Comparison of ENCODE assay signal across 28 cellular contexts in the genomic region with DNA sequence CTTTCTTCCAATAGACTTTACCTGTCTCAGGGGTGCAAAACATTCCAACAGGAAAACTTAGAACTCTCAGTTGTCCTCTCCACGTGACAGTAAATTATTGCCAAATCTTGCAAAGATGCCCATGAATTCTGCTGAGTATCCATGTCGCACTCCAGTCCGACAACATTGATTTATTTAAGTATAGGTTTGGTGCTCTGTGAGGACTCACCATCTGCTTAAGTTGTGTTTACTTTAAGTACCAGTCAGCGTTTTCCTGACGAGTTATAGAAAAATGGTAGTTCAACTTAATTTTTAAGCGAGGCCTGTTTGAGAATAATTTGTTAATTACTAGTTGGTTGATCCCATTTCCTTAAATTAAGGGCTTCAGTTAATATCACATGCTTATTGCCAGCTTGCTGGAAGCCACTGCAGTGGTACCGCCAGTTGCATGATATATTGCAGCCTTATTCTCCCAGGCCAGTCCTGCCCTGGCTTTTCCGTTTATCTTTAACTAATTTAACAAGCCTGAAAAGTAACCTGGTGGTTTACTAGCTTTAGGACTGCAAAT. TPM values are rescaled to one million over a fixed set of nuclear protein-coding genes. Genes with fewer than 3 reads are reported as not detected.
"Had no signal": no experiment of that assay in that cellular context is flagged by ENCODE, and none has a peak within 500 bp of the region (broad histone marks: within the 10 kb centered on the region; RNA-seq: fewer than 3 reads in every experiment).

No MANE protein-coding gene starts in this region.

- H3K27ac Mint-ChIP-seq: activated CD4-positive, alpha-beta memory T cell treated with anti-CD3 and anti-CD28 coated beads for 36 hours; activated CD4-positive, alpha-beta T cell treated with anti-CD3 and anti-CD28 coated beads, Interleukin-2, amount 10 ng/mL, durations not matched to agents 24 days and 14 days; activated naive CD4-positive, alpha-beta T cell treated with anti-CD3 and anti-CD28 coated beads for 36 hours; activated naive CD8-positive, alpha-beta T cell treated with anti-CD3 and anti-CD28 coated beads for 36 hours; activated T-helper 1 cell treated with anti-CD3 and anti-CD28 coated beads, Interleukin-12 subunit alpha, Interleukin-12 subunit beta, Interleukin-2, Interleukin-4 antibody, amounts not matched to agents 30 ng/mL and 10 ng/mL and 1 ng/mL, durations not matched to agents 14 hours and 24 hours and 36 hours; natural killer cell had no signal

- H3K27me3 ChIP-seq: body of pancreas, left lung, right atrium auricular region, tibial nerve had no signal

- H3K36me3 ChIP-seq: adrenal gland, left lung, lower lobe of right lung, right atrium auricular region, tibial nerve had no signal

- H3K4me3 Mint-ChIP-seq: activated CD4-positive, alpha-beta memory T cell treated with anti-CD3 and anti-CD28 coated beads for 36 hours; activated CD4-positive, alpha-beta T cell treated with anti-CD3 and anti-CD28 coated beads, Interleukin-2, amount 10 ng/mL, durations not matched to agents 24 days and 14 days; activated naive CD4-positive, alpha-beta T cell treated with anti-CD3 and anti-CD28 coated beads for 36 hours; activated naive CD8-positive, alpha-beta T cell treated with anti-CD3 and anti-CD28 coated beads for 36 hours; activated T-helper 1 cell treated with anti-CD3 and anti-CD28 coated beads, Interleukin-12 subunit alpha, Interleukin-12 subunit beta, Interleukin-2, Interleukin-4 antibody, amounts not matched to agents 30 ng/mL and 10 ng/mL and 1 ng/mL, durations not matched to agents 14 hours and 24 hours and 36 hours; natural killer cell had no signal

- H3K4me1 ChIP-seq: adrenal gland, body of pancreas, left lung, lower lobe of right lung, right atrium auricular region, tibial nerve had no signal

- H3K4me3 ChIP-seq: adrenal gland, body of pancreas, left lung, lower lobe of right lung, right atrium auricular region, tibial nerve had no signal

- H3K9me3 Mint-ChIP-seq: activated CD4-positive, alpha-beta T cell treated with anti-CD3 and anti-CD28 coated beads, Interleukin-2, amount 10 ng/mL, durations not matched to agents 24 days and 14 days; activated T-helper 1 cell treated with anti-CD3 and anti-CD28 coated beads, Interleukin-12 subunit alpha, Interleukin-12 subunit beta, Interleukin-2, Interleukin-4 antibody, amounts not matched to agents 30 ng/mL and 10 ng/mL and 1 ng/mL, durations not matched to agents 14 hours and 24 hours and 36 hours; natural killer cell had no signal

- H3K36me3 Mint-ChIP-seq: activated CD4-positive, alpha-beta memory T cell treated with anti-CD3 and anti-CD28 coated beads for 36 hours; activated naive CD8-positive, alpha-beta T cell treated with anti-CD3 and anti-CD28 coated beads for 36 hours; natural killer cell had no signal

- H3K9me3 ChIP-seq: adrenal gland, body of pancreas, left lung, lower lobe of right lung, right atrium auricular region, tibial nerve had no signal

- ATAC-seq: body of pancreas, left lung, lower lobe of right lung, natural killer cell had no signal

- DNase-seq: activated CD4-positive, alpha-beta memory T cell treated with anti-CD3 and anti-CD28 coated beads for 36 hours; activated CD4-positive, alpha-beta T cell treated with anti-CD3 and anti-CD28 coated beads, Interleukin-2, amount 10 ng/mL, durations not matched to agents 24 days and 14 days; activated CD4-positive, CD25-positive, alpha-beta regulatory T cell treated with anti-CD3 and anti-CD28 coated beads, Interleukin-2, amount 50 U/mL, for 72 hours; activated CD8-positive, alpha-beta memory T cell treated with anti-CD3 and anti-CD28 coated beads, Interleukin-2, amount 50 U/mL, for 4 hours; activated effector memory CD4-positive, alpha-beta T cell treated with anti-CD3 and anti-CD28 coated beads, Interleukin-2, amount 50 U/mL, for 16 hours; activated naive CD4-positive, alpha-beta T cell treated with anti-CD3 and anti-CD28 coated beads for 36 hours; activated naive CD8-positive, alpha-beta T cell treated with anti-CD3 and anti-CD28 coated beads for 36 hours; activated T-cell treated with anti-CD3 and anti-CD28 coated beads, Interleukin-2, amount 50 U/mL, for 1 hour; adrenal gland; aorta; body of pancreas; effector CD8-positive, alpha-beta T cell; kidney glomerular epithelial cell; left lung; lower lobe of right lung; mesenchymal stem cell; natural killer cell; stimulated activated CD4-positive, alpha-beta T cell treated with anti-CD3 and anti-CD28 coated beads, Interleukin-15, amount 100 ng/mL, for 24 hours; stimulated activated CD4-positive, alpha-beta T cell treated with anti-CD3 and anti-CD28 coated beads, Interleukin-2, amount 100 ng/mL, for 24 hours; stimulated activated naive CD4-positive, alpha-beta T cell had no signal

- FAIRE-seq: colon, endometrium, frontal cortex had no signal

- H3K4me1 Mint-ChIP-seq: activated CD4-positive, alpha-beta T cell treated with anti-CD3 and anti-CD28 coated beads, Interleukin-2, amount 10 ng/mL, durations not matched to agents 24 days and 14 days; natural killer cell had no signal

- H3K27ac ChIP-seq: adrenal gland, body of pancreas, epithelial cell of prostate, left lung, lower lobe of right lung, right atrium auricular region, tibial nerve had no signal

RNA-seq across cellular contexts. Expression of a gene that starts 27.8 kb away (rescaled TPM):
- total RNA-seq: activated CD4-positive, alpha-beta T cell treated with anti-CD3 and anti-CD28 coated beads, Interleukin-2, amount 10 ng/mL, durations not matched to agents 24 days and 14 days; activated CD8-positive, alpha-beta memory T cell treated with anti-CD3 and anti-CD28 coated beads for 36 hours; activated T-helper 1 cell treated with anti-CD3 and anti-CD28 coated beads, Interleukin-12 subunit alpha, Interleukin-12 subunit beta, Interleukin-2, Interleukin-4 antibody, amounts not matched to agents 30 ng/mL and 10 ng/mL and 1 ng/mL, durations not matched to agents 14 hours and 24 hours and 36 hours had no signal
